In the genomic region with DNA sequence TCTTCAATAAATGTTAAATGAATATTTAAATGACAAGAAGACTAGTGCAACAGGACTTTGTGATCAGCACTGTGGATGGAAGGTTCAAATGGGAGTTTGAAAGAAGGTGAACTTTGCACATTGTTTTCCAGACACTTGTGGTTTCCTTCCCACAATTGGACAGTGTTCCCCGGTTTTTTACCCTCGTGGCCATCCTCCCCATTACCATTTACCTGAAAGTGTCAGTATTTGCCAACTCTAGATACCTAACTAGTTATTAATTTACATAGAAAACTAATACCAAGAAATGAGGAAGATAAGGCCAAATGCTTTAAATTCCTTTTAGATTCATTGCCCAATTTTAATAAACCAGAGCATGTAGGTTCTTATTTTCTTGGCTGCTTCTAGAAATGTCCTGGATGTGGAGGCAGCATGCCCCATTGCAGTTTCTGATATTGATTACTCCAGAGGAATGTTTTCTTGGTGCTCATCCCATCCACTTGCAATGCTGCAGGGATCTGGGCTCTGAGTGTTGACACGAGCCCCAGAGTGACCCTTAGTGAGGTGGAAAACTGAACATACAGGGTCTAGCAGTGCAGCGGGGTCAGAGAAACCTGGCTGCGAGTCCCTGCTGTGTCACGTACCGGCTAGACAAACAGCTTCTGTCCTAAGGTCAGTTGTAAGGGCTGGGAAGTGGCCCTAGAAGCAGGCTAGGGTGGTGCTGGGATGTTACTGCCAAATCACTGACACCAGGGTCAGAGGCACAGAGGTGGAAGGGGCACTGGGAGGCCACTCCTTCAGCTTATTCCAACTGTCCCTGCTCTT, we compare ENCODE assay signal across 1 cellular context.
TF ChIP-seq lines count a peak whose summit lies in the region.

No MANE protein-coding gene starts in this region.

TF ChIP-seq in HepG2, 621 proteins besides CTCF, POLR2A, EP300 and RAD21 (continued from another document and continues in another):
- TF ChIP-seq GATAD2A (CRISPR knock-in tag; IDR thresholded peaks at IDR 0.05) (0 out of 2 replicates have a peak, but pooled peaks have one; percentile 40), HES4 (CRISPR knock-in tag; IDR thresholded peaks at IDR 0.05; ENCODE audit: borderline replicate concordance) (no peak), SMAD9 (CRISPR knock-in tag; IDR thresholded peaks at IDR 0.05) (0 out of 2 replicates have a peak, but pooled peaks have one; percentile 35), HNRNPLL (IDR thresholded peaks at IDR 0.05; ENCODE audit: low read depth, low read length, poor library complexity, severe bottlenecking) (no peak), MAZ (IDR thresholded peaks at IDR 0.05; ENCODE audit: borderline replicate concordance, low read depth, low read length) (no peak), MAZ (CRISPR knock-in tag; IDR thresholded peaks at IDR 0.05; ENCODE audit: low read depth) (no peak), ETV5 (CRISPR knock-in tag; IDR thresholded peaks at IDR 0.05; ENCODE audit: borderline replicate concordance) (peak; percentile 27; the same call in 1 of the 2 replicates), ZNF24 (IDR thresholded peaks at IDR 0.05) (no peak), FOXO1 (CRISPR knock-in tag; IDR thresholded peaks at IDR 0.05) (no peak), MTF1 (CRISPR knock-in tag; IDR thresholded peaks at IDR 0.05) (no peak), ZC3H13 (CRISPR knock-in tag; IDR thresholded peaks at IDR 0.05) (no peak), ZNF142 (CRISPR knock-in tag; IDR thresholded peaks at IDR 0.05) (no peak), NR2F2 (IDR thresholded peaks at IDR 0.05; ENCODE audit: borderline replicate concordance, low read depth) (peak; percentile 51; the same call in 1 of the 2 replicates), IRX3 (CRISPR knock-in tag; IDR thresholded peaks at IDR 0.05; ENCODE audit: borderline replicate concordance, low read depth) (no peak), TFAP4 (IDR thresholded peaks at IDR 0.05; ENCODE audit: borderline replicate concordance, low read depth) (peak; percentile 17; the same call in 1 of the 2 replicates), TEAD3 (CRISPR knock-in tag; optimal IDR thresholded peaks at IDR 0.05; ENCODE audit: borderline replicate concordance) (peak; percentile 38), RNF2 (conservative IDR thresholded peaks at IDR 0.05; ENCODE audit: low read depth) (no peak), ATF3 (CRISPR knock-in tag; IDR thresholded peaks at IDR 0.05) (no peak), PHF21A (CRISPR knock-in tag; IDR thresholded peaks at IDR 0.05) (peak; percentile 64; the same call in 1 of the 2 replicates), TCF7 (IDR thresholded peaks at IDR 0.05; ENCODE audit: low read depth) (no peak), ZNF225 (CRISPR knock-in tag; IDR thresholded peaks at IDR 0.05) (no peak), ZBTB20 (CRISPR knock-in tag; IDR thresholded peaks at IDR 0.05; ENCODE audit: borderline replicate concordance, low read depth) (peak; percentile 39; the same call in 1 of the 2 replicates), JARID2 (CRISPR knock-in tag; IDR thresholded peaks at IDR 0.05; ENCODE audit: insufficient replicate concordance) (no peak), MED1 (CRISPR knock-in tag; IDR thresholded peaks at IDR 0.05) (peak; percentile 29; the same call in 1 of the 2 replicates), HNF4A (CRISPR knock-in tag; IDR thresholded peaks at IDR 0.05) (peak; percentile 66), ELF3 (CRISPR knock-in tag; IDR thresholded peaks at IDR 0.05) (0 out of 2 replicates have a peak, but pooled peaks have one; percentile 10), KLF16 (CRISPR knock-in tag; IDR thresholded peaks at IDR 0.05) (no peak), TBX3 (IDR thresholded peaks at IDR 0.05; ENCODE audit: borderline replicate concordance) (no peak), SMYD3 (CRISPR knock-in tag; IDR thresholded peaks at IDR 0.05) (no peak), NCOA2 (CRISPR knock-in tag; IDR thresholded peaks at IDR 0.05) (no peak), ZNF724P (CRISPR knock-in tag; IDR thresholded peaks at IDR 0.05; ENCODE audit: borderline replicate concordance) (no peak), MTA1 (CRISPR knock-in tag; IDR thresholded peaks at IDR 0.05; ENCODE audit: borderline replicate concordance) (peak; percentile 78; the same call in 1 of the 2 replicates), ZKSCAN8 (CRISPR knock-in tag; IDR thresholded peaks at IDR 0.05; ENCODE audit: borderline replicate concordance) (no peak), ARID5B (CRISPR knock-in tag; IDR thresholded peaks at IDR 0.05) (peak; percentile 60; the same call in 1 of the 2 replicates), RXRB (CRISPR knock-in tag; IDR thresholded peaks at IDR 0.05; ENCODE audit: borderline replicate concordance) (0 out of 2 replicates have a peak, but pooled peaks have one; percentile 39)
- TF ChIP-seq, protein P1, sequence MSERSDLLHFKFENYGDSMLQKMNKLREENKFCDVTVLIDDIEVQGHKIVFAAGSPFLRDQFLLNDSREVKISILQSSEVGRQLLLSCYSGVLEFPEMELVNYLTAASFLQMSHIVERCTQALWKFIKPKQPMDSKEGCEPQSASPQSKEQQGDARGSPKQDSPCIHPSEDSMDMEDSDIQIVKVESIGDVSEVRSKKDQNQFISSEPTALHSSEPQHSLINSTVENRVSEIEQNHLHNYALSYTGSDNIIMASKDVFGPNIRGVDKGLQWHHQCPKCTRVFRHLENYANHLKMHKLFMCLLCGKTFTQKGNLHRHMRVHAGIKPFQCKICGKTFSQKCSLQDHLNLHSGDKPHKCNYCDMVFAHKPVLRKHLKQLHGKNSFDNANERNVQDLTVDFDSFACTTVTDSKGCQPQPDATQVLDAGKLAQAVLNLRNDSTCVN (CRISPR knock-in tag; IDR thresholded peaks at IDR 0.05; ENCODE audit: borderline replicate concordance): peak; percentile 23; the same call in 1 of the 2 replicates
- TF ChIP-seq, protein P2, sequence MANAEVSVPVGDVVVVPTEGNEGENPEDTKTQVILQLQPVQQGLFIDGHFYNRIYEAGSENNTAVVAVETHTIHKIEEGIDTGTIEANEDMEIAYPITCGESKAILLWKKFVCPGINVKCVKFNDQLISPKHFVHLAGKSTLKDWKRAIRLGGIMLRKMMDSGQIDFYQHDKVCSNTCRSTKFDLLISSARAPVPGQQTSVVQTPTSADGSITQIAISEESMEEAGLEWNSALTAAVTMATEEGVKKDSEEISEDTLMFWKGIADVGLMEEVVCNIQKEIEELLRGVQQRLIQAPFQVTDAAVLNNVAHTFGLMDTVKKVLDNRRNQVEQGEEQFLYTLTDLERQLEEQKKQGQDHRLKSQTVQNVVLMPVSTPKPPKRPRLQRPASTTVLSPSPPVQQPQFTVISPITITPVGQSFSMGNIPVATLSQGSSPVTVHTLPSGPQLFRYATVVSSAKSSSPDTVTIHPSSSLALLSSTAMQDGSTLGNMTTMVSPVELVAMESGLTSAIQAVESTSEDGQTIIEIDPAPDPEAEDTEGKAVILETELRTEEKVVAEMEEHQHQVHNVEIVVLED (CRISPR knock-in tag; IDR thresholded peaks at IDR 0.05; ENCODE audit: borderline replicate concordance): peak; percentile 44; the same call in 1 of the 2 replicates
- TF ChIP-seq, protein P3, sequence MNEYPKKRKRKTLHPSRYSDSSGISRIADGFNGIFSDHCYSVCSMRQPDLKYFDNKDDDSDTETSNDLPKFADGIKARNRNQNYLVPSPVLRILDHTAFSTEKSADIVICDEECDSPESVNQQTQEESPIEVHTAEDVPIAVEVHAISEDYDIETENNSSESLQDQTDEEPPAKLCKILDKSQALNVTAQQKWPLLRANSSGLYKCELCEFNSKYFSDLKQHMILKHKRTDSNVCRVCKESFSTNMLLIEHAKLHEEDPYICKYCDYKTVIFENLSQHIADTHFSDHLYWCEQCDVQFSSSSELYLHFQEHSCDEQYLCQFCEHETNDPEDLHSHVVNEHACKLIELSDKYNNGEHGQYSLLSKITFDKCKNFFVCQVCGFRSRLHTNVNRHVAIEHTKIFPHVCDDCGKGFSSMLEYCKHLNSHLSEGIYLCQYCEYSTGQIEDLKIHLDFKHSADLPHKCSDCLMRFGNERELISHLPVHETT (CRISPR knock-in tag; conservative IDR thresholded peaks at IDR 0.05): no peak
- TF ChIP-seq, protein P4, sequence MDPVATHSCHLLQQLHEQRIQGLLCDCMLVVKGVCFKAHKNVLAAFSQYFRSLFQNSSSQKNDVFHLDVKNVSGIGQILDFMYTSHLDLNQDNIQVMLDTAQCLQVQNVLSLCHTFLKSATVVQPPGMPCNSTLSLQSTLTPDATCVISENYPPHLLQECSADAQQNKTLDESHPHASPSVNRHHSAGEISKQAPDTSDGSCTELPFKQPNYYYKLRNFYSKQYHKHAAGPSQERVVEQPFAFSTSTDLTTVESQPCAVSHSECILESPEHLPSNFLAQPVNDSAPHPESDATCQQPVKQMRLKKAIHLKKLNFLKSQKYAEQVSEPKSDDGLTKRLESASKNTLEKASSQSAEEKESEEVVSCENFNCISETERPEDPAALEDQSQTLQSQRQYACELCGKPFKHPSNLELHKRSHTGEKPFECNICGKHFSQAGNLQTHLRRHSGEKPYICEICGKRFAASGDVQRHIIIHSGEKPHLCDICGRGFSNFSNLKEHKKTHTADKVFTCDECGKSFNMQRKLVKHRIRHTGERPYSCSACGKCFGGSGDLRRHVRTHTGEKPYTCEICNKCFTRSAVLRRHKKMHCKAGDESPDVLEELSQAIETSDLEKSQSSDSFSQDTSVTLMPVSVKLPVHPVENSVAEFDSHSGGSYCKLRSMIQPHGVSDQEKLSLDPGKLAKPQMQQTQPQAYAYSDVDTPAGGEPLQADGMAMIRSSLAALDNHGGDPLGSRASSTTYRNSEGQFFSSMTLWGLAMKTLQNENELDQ (CRISPR knock-in tag; IDR thresholded peaks at IDR 0.05; ENCODE audit: borderline replicate concordance): no peak
